ENCODE assay signal across 8 cellular contexts in genomic region chr5:179558912-179559279, GRCh38. TPM values are rescaled to one million over a fixed set of nuclear protein-coding genes. Genes with fewer than 3 reads are reported as not detected.
DNase-seq lines count a peak whose midpoint lies in the region; ATAC-seq and TF ChIP-seq lines count a peak whose summit lies in the region.

No MANE protein-coding gene starts in this region.

- H3K9me3 Mint-ChIP-seq in CD4-positive, CD25-positive, alpha-beta regulatory T cell, result no peaks in the 10 kb centered on the region

- no peaks in the 10 kb centered on the region for H3K27me3 Mint-ChIP-seq in CD4-positive, CD25-positive, alpha-beta regulatory T cell

- TF ChIP-seq POLR2A in Peyer's patch (IDR thresholded peaks at IDR 0.05) (no peak), upper lobe of left lung (IDR thresholded peaks at IDR 0.05) (no peak)

- no peaks in the 10 kb centered on the region for H3K9me3 ChIP-seq in CD4-positive, CD25-positive, alpha-beta regulatory T cell (ENCODE audit: control insufficient read depth in 2 of 2, low read length in 2 of 2)
- H3K9me3 ChIP-seq in Peyer's patch (no peaks in the 10 kb centered on the region), ectodermal cell (ENCODE audit: control insufficient read depth, low read length) (no peaks in the 10 kb centered on the region), mesodermal cell (ENCODE audit: control insufficient read depth, low read length) (no peaks in the 10 kb centered on the region), upper lobe of left lung (no peaks in the 10 kb centered on the region)

- no peak for TF ChIP-seq EP300 in upper lobe of left lung (IDR thresholded peaks at IDR 0.05)

- TF ChIP-seq CTCF in Peyer's patch (IDR thresholded peaks at IDR 0.05) (no peak), upper lobe of left lung (IDR thresholded peaks at IDR 0.05) (no peak)

- peak overlapping the region; percentile 96 for H3K4me3 ChIP-seq in CD4-positive, CD25-positive, alpha-beta regulatory T cell (ENCODE audit: low read depth, low read length)
- H3K4me3 ChIP-seq in Peyer's patch, result peak overlapping the region; percentile 46 to 62 (median 52)
- H3K4me3 ChIP-seq in ectodermal cell (ENCODE audit: insufficient read depth, low read depth, low read length), result peak overlapping the region; percentile 79
- peak overlapping the region; percentile 57 for H3K4me3 ChIP-seq in mesodermal cell (ENCODE audit: extremely low read depth, insufficient read depth, low read length, poor library complexity, severe bottlenecking)
- peak overlapping the region; percentile 25 to 66 (median 58) for H3K4me3 ChIP-seq in upper lobe of left lung

- 5% methylated on average over 14 of the region's 14 CpGs for WGBS in ectodermal cell, 2 experiments
- 2 to 5% methylated on average over 12 of the region's 14 CpGs for WGBS in mesodermal cell (ENCODE audit: insufficient coverage in 2 of 2), 2 experiments
- 19 to 24% methylated on average over 14 of the region's 14 CpGs for WGBS in upper lobe of left lung, 2 donors

- H3K4me1 ChIP-seq in CD4-positive, CD25-positive, alpha-beta regulatory T cell (ENCODE audit: control insufficient read depth, insufficient read depth, low read length, poor library complexity, severe bottlenecking), result peaks cover 9% of the 10 kb centered on the region
- peaks cover 0 to 13% (median 3%) of the 10 kb centered on the region in 4 donors for H3K4me1 ChIP-seq in Peyer's patch
- H3K4me1 ChIP-seq in ectodermal cell (ENCODE audit: control insufficient read depth, insufficient read depth, low read length), result no peaks in the 10 kb centered on the region
- peaks cover 17% of the 10 kb centered on the region for H3K4me1 ChIP-seq in mesodermal cell (ENCODE audit: control insufficient read depth, insufficient read depth, low read length, poor library complexity, severe bottlenecking)
- H3K4me1 ChIP-seq in upper lobe of left lung, result peaks cover 10 to 18% (median 15%) of the 10 kb centered on the region in 4 donors

- H3K4me1 Mint-ChIP-seq in CD4-positive, CD25-positive, alpha-beta regulatory T cell, result peaks cover 8 to 43% (median 24%) of the 10 kb centered on the region in 4 donors

- H3K27ac Mint-ChIP-seq in CD4-positive, CD25-positive, alpha-beta regulatory T cell, result peak overlapping the region; percentile 85 to 97 (median 93)

- H3K4me3 Mint-ChIP-seq in CD4-positive, CD25-positive, alpha-beta regulatory T cell, result peak overlapping the region; percentile 89 to 98 (median 94)

- peaks cover 16% of the 10 kb centered on the region for H3K36me3 ChIP-seq in CD4-positive, CD25-positive, alpha-beta regulatory T cell (ENCODE audit: control insufficient read depth, insufficient read depth, low read length)
- peaks cover 0 to 23% (median 0%) of the 10 kb centered on the region in 3 donors for H3K36me3 ChIP-seq in Peyer's patch
- peaks cover 21% of the 10 kb centered on the region for H3K36me3 ChIP-seq in ectodermal cell (ENCODE audit: control insufficient read depth, insufficient read depth, low read length)
- peaks cover 44% of the 10 kb centered on the region for H3K36me3 ChIP-seq in mesodermal cell (ENCODE audit: control insufficient read depth, insufficient read depth, low read length)
- H3K36me3 ChIP-seq in upper lobe of left lung, result peaks cover 11 to 29% (median 21%) of the 10 kb centered on the region in 4 donors

- DNase-seq in CD4-positive, CD25-positive, alpha-beta regulatory T cell, result peak in 2 of 3 donors; percentile 10 to 13
- DNase-seq in Peyer's patch, result peak in 2 of 3 donors; percentile 59 to 60
- peak; percentile 31 to 87 for DNase-seq in upper lobe of left lung
- DNase-seq in Kasumi-1 (lab: John Stamatoyannopoulos, UW), result no peak

- peak overlapping the region; percentile 74 for H3K27ac ChIP-seq in CD4-positive, CD25-positive, alpha-beta regulatory T cell (ENCODE audit: insufficient read depth, low read length, poor library complexity, severe bottlenecking)
- H3K27ac ChIP-seq in Peyer's patch, result peak overlapping the region; percentile 74 to 86 (median 80)
- H3K27ac ChIP-seq in ectodermal cell (ENCODE audit: insufficient read depth, low read depth, low read length, poor library complexity, severe bottlenecking), result peak overlapping the region; percentile 93
- H3K27ac ChIP-seq in mesodermal cell (ENCODE audit: low read depth, low read length, severe bottlenecking), result peak overlapping the region; percentile 94
- H3K27ac ChIP-seq in upper lobe of left lung, result peak overlapping the region; percentile 73 to 89 (median 84)

- no peak for ATAC-seq in CD4-positive, CD25-positive, alpha-beta regulatory T cell (ENCODE audit: low read depth in 2 of 2)
- ATAC-seq in HG03039 (IDR thresholded peaks at IDR 0.05; ENCODE audit: unreplicated experiment) (peak; percentile 13), upper lobe of left lung (ENCODE audit: low FRiP score in 2 of 2) (peak; percentile 3 to 40), GM21447 (IDR thresholded peaks at IDR 0.05; ENCODE audit: unreplicated experiment) (no peak)

- peaks cover 19% of the 10 kb centered on the region for H3K36me3 Mint-ChIP-seq in CD4-positive, CD25-positive, alpha-beta regulatory T cell

- no peaks in the 10 kb centered on the region for H3K27me3 ChIP-seq in CD4-positive, CD25-positive, alpha-beta regulatory T cell (ENCODE audit: control insufficient read depth, insufficient read depth, low read length)
- H3K27me3 ChIP-seq in Peyer's patch (no peaks in the 10 kb centered on the region), ectodermal cell (ENCODE audit: control insufficient read depth, insufficient read depth, low read length, poor library complexity, severe bottlenecking) (no peaks in the 10 kb centered on the region), upper lobe of left lung (no peaks in the 10 kb centered on the region)

RNA-seq across cellular contexts. Expression of gene RUFY1, which starts 8.5 kb away (rescaled TPM):
- total RNA-seq in CD4-positive, CD25-positive, alpha-beta regulatory T cell, result 40.4 TPM
- polyA plus RNA-seq in CD4-positive, CD25-positive, alpha-beta regulatory T cell, result 10 to 100 TPM; 18.3 to 25.9 (median 23.7) TPM
- total RNA-seq in Peyer's patch (100 to 1,000 TPM in 1 of 4 donors, 10 to 100 TPM in 3; 25.0 to 133 (median 63.6) TPM), upper lobe of left lung (100 to 1,000 TPM in 2 of 6 donors, 10 to 100 TPM in 4; 42.3 to 128 (median 74.7) TPM)
- polyA plus RNA-seq in ectodermal cell (2013, experiment 1 of 4), result 54.9 TPM
- polyA plus RNA-seq in ectodermal cell (2013, experiment 2 of 4), result 60.6 TPM
- 45.9 TPM for polyA plus RNA-seq in ectodermal cell (2013, experiment 3 of 4)
- polyA plus RNA-seq in ectodermal cell (2013, experiment 4 of 4), result 53.4 TPM
- 33.7 TPM for polyA plus RNA-seq in mesodermal cell (2013, experiment 1 of 2)
- polyA plus RNA-seq in mesodermal cell (2013, experiment 2 of 2), result 32.1 TPM

Comparison
In these comparisons a context has a peak if more than half of its experiments do, and no peak if none do; other contexts are left out.
1. ATAC-seq: peak in HG03039 (single experiment) and upper lobe of left lung (2 of 2); none in CD4-positive, CD25-positive, alpha-beta regulatory T cell (0 of 2) and GM21447 (single experiment).
2. DNase-seq: peak in CD4-positive, CD25-positive, alpha-beta regulatory T cell (2 of 3), Peyer's patch (2 of 3) and upper lobe of left lung (2 of 2); none in Kasumi-1 (0 of 2).
3. Peak in every context shown above with its lines, with median percentiles within 50 percentile points of each other: H3K27ac ChIP-seq and H3K4me3 ChIP-seq.